ENCODE assay signal across 8 cellular contexts in genomic region chr12:47397664-47398281, GRCh38.
DNase-seq lines count a peak whose midpoint lies in the region; ATAC-seq and TF ChIP-seq lines count a peak whose summit lies in the region.

No MANE protein-coding gene starts in this region.

- ATAC-seq in GM21723 (IDR thresholded peaks at IDR 0.05; ENCODE audit: unreplicated experiment) (peak; percentile 52), foreskin keratinocyte (peak; percentile 79), HG03460 (IDR thresholded peaks at IDR 0.05; ENCODE audit: unreplicated experiment) (no peak)
- peak; percentile 53 to 66 for ATAC-seq in stimulated activated naive B cell treated with anti-CD40 and anti-IgM and Interleukin-4, amounts not matched to agents 10 μg/mL and 1 μg/mL and 100 μg/mL, for 72 hours (replicated peaks)

- peak; percentile 89 for TF ChIP-seq CTCF in foreskin keratinocyte (conservative IDR thresholded peaks at IDR 0.05)

- no peak overlapping the region for H3K27ac ChIP-seq in foreskin keratinocyte

- peaks cover 22% of the 10 kb centered on the region for H3K9me3 Mint-ChIP-seq in activated T-cell treated with anti-CD3 and anti-CD28 coated beads, Interleukin-2, amount 50 U/mL, for 24 hours
- peaks cover 24 to 29% of the 10 kb centered on the region in 2 donors for H3K9me3 Mint-ChIP-seq in stimulated activated naive B cell treated with anti-CD40 and anti-IgM and Interleukin-4, amounts not matched to agents 10 μg/mL and 1 μg/mL and 100 μg/mL, for 72 hours

- DNase-seq in EH (ENCODE audit: low read depth) (peak; percentile 93), NCI-H526 (lab: John Stamatoyannopoulos, UW) (peak; percentile 35 to 73), foreskin keratinocyte (peak; percentile 52 to 78), GM19238 (ENCODE audit: insufficient read length, low spot score) (no peak)
- DNase-seq in activated T-cell treated with anti-CD3 and anti-CD28 coated beads, Interleukin-2, amount 50 U/mL, for 24 hours: no peak
- peak; percentile 46 for DNase-seq in stimulated activated naive B cell treated with anti-CD40 and anti-IgM and Interleukin-4, amounts not matched to agents 10 μg/mL and 1 μg/mL and 100 μg/mL, for 72 hours

- peaks cover 44% of the 10 kb centered on the region for H3K36me3 Mint-ChIP-seq in activated T-cell treated with anti-CD3 and anti-CD28 coated beads, Interleukin-2, amount 50 U/mL, for 24 hours (ENCODE audit: low read depth)
- H3K36me3 Mint-ChIP-seq in stimulated activated naive B cell treated with anti-CD40 and anti-IgM and Interleukin-4, amounts not matched to agents 10 μg/mL and 1 μg/mL and 100 μg/mL, for 72 hours: peaks cover 71 to 76% of the 10 kb centered on the region in 2 donors

- H3K4me3 Mint-ChIP-seq in activated T-cell treated with anti-CD3 and anti-CD28 coated beads, Interleukin-2, amount 50 U/mL, for 24 hours: peak overlapping the region; percentile 30
- peak overlapping the region in 1 of 2 donors; percentile 61 for H3K4me3 Mint-ChIP-seq in stimulated activated naive B cell treated with anti-CD40 and anti-IgM and Interleukin-4, amounts not matched to agents 10 μg/mL and 1 μg/mL and 100 μg/mL, for 72 hours

- no peaks in the 10 kb centered on the region for H3K27me3 ChIP-seq in foreskin keratinocyte

- H3K4me1 Mint-ChIP-seq in activated T-cell treated with anti-CD3 and anti-CD28 coated beads, Interleukin-2, amount 50 U/mL, for 24 hours (ENCODE audit: low read depth): peaks cover 95% of the 10 kb centered on the region
- H3K4me1 Mint-ChIP-seq in stimulated activated naive B cell treated with anti-CD40 and anti-IgM and Interleukin-4, amounts not matched to agents 10 μg/mL and 1 μg/mL and 100 μg/mL, for 72 hours: peaks cover 51 to 95% of the 10 kb centered on the region in 2 donors

- peak overlapping the region; percentile 95 for H3K27ac Mint-ChIP-seq in activated T-cell treated with anti-CD3 and anti-CD28 coated beads, Interleukin-2, amount 50 U/mL, for 24 hours
- H3K27ac Mint-ChIP-seq in stimulated activated naive B cell treated with anti-CD40 and anti-IgM and Interleukin-4, amounts not matched to agents 10 μg/mL and 1 μg/mL and 100 μg/mL, for 72 hours: peak overlapping the region; percentile 91

- H3K27me3 Mint-ChIP-seq in activated T-cell treated with anti-CD3 and anti-CD28 coated beads, Interleukin-2, amount 50 U/mL, for 24 hours: no peaks in the 10 kb centered on the region
- H3K27me3 Mint-ChIP-seq in stimulated activated naive B cell treated with anti-CD40 and anti-IgM and Interleukin-4, amounts not matched to agents 10 μg/mL and 1 μg/mL and 100 μg/mL, for 72 hours: no peaks in the 10 kb centered on the region

- peaks cover 9% of the 10 kb centered on the region for H3K4me1 ChIP-seq in foreskin keratinocyte

Comparison
In these comparisons a context has a peak if more than half of its experiments do, and no peak if none do; other contexts are left out.
1. DNase-seq: peak in EH (single experiment), NCI-H526 (2 of 2), foreskin keratinocyte (2 of 2) and stimulated activated naive B cell treated with anti-CD40 and anti-IgM and Interleukin-4, amounts not matched to agents 10 μg/mL and 1 μg/mL and 100 μg/mL, for 72 hours (single experiment); none in activated T-cell treated with anti-CD3 and anti-CD28 coated beads, Interleukin-2, amount 50 U/mL, for 24 hours (single experiment) and GM19238 (single experiment).